In genomic region chr1:227728892-227729143, GRCh38 we compare ENCODE assay signal across 9 cellular contexts. TPM values are rescaled to one million over a fixed set of nuclear protein-coding genes. Genes with fewer than 3 reads are reported as not detected.
DNase-seq lines count a peak whose midpoint lies in the region; ATAC-seq, FAIRE-seq and TF ChIP-seq lines count a peak whose summit lies in the region.
"Had no signal": no experiment of that assay in that cellular context is flagged by ENCODE, and none has a peak within 500 bp of the region (broad histone marks: within the 10 kb centered on the region; RNA-seq: fewer than 3 reads in every experiment).

No MANE protein-coding gene starts in this region.

- H3K27me3 ChIP-seq in HepG2 (ENCODE audit: control insufficient read depth in 1 of 2, insufficient read depth in 2 of 2, low read length in 2 of 2) (no peaks in the 10 kb centered on the region), transverse colon (no peaks in the 10 kb centered on the region)

- H3K36me3 ChIP-seq in HepG2 (replicated peaks in 1 of 2; ENCODE audit: control insufficient read depth in 1 of 2, insufficient read depth in 2 of 2, low read length in 2 of 2) (peaks cover 4 to 9% of the 10 kb centered on the region in 2 experiments; a peak in 1 of 5 replicates), transverse colon (no peaks in the 10 kb centered on the region)

- H3K27ac ChIP-seq in HepG2 (ENCODE audit: extremely low read length, insufficient read depth, low read length) (no peak overlapping the region), transverse colon (peak overlapping the region; percentile 59 to 79 (median 76))

- BruUV-seq in HepG2 (replicated peaks; lab: Mats Ljungman, UMichigan) = no TSS peak

- FAIRE-seq in HepG2 (lab: Jason Lieb, UNC) (no peak), GM19239 (lab: Jason Lieb, UNC) (no peak)
- FAIRE-seq: endothelial cell of umbilical vein had no signal

- 0% methylated on average over 2 of the region's 11 CpGs for WGBS in HepG2 (ENCODE audit: low lambda C conversion rate)
- WGBS in transverse colon (ENCODE audit: low coverage in 1 of 2), 2 donors = 0 to 3% methylated on average over 2 to 11 of the region's 11 CpGs

- peak overlapping the region; percentile 56 for H3K9ac ChIP-seq in HepG2 (ENCODE audit: insufficient read depth, low read depth, low read length)

- H3K4me2 ChIP-seq in HepG2 (ENCODE audit: low read depth, low read length) = peak overlapping the region; percentile 97

- peaks cover 3% of the 10 kb centered on the region for H3K79me2 ChIP-seq in HepG2 (ENCODE audit: insufficient read depth, low read length)

- H3K9me3 ChIP-seq in HepG2 (ENCODE audit: low read length) (no peaks in the 10 kb centered on the region), transverse colon (no peaks in the 10 kb centered on the region)

- in situ Hi-C loops in astrocyte of the cerebellum (cut with HindIII; ENCODE audit: low sequenced_read_pairs) (no loop called here), HepG2 (cut with HindIII; ENCODE audit: extremely low pct_ligation_motif_present, low pct_unique_long_range_greater_than_20kb) (no loop called here), transverse colon (cut with MboI; ENCODE audit: low pct_ligation_motif_present in 1 of 4, low pct_unique_long_range_greater_than_20kb in 1 of 4, low sequenced_read_pairs in 3 of 4) (no loop called here)

- TF ChIP-seq EP300 in HepG2 (IDR thresholded peaks at IDR 0.05; ENCODE audit: low read depth in 2 of 2, low read length in 2 of 2) (no peak), HepG2 (CRISPR knock-in tag; IDR thresholded peaks at IDR 0.05; ENCODE audit: borderline replicate concordance) (no peak), transverse colon (IDR thresholded peaks at IDR 0.05; ENCODE audit: low read depth) (no peak)

- no peak for TF ChIP-seq RAD21 in HepG2 (CRISPR knock-in tag; IDR thresholded peaks at IDR 0.05)

- DNase-seq in stimulated activated naive CD4-positive, alpha-beta T cell treated with Interleukin-2 at 50 U/mL for 16 hours (lab: John Stamatoyannopoulos, UW) = peak; percentile 27
- no peak for DNase-seq in stimulated activated naive CD4-positive, alpha-beta T cell (lab: John Stamatoyannopoulos, UW)
- DNase-seq in astrocyte of the cerebellum (ENCODE audit: low read depth) (no peak), HepG2 (ENCODE audit: low spot score) (no peak), transverse colon (no peak), GOT3 (lab: John Stamatoyannopoulos, UW) (no peak), GM19239 (ENCODE audit: insufficient read length, low spot score) (no peak)

- ATAC-seq in HepG2 (peak; percentile 9), HG03159 (IDR thresholded peaks at IDR 0.05; ENCODE audit: unreplicated experiment) (no peak)

- CTCF ChIA-PET in HepG2 (lab: Yijun Ruan, JAX; ENCODE audit: low intra/inter-chr PET ratio, low total read pairs) = no interaction called here

- H2AFZ ChIP-seq in HepG2 (ENCODE audit: low read length) = no peak overlapping the region

- intact Hi-C loops in HepG2 (cut with micrococcal nuclease; ENCODE audit: unreplicated experiment) (loop anchor here (1.0 kb wide), 1 partner anchor 166 kb away; the partner anchor contains the start of gene ZNF678), transverse colon (cut with DNase I; ENCODE audit: low total_unique reads) (loop anchor here (5.0 kb wide), 1 partner anchor 58 kb away; no protein-coding TSS in a partner anchor)

- TF ChIP-seq CTCF in astrocyte of the cerebellum (IDR thresholded peaks at IDR 0.05; ENCODE audit: low read depth, low read length, missing control alignments) (no peak), HepG2 (CRISPR knock-in tag; IDR thresholded peaks at IDR 0.05) (no peak), transverse colon (IDR thresholded peaks at IDR 0.05) (no peak)

- peaks cover 45% of the 10 kb centered on the region for H3K4me1 ChIP-seq in HepG2 (ENCODE audit: insufficient read depth, low read length)
- H3K4me1 ChIP-seq in transverse colon = peaks cover 13 to 24% (median 20%) of the 10 kb centered on the region in 4 donors

- H3K4me3 ChIP-seq in astrocyte of the cerebellum (ENCODE audit: low read depth, low read length) = peak overlapping the region; percentile 49
- H3K4me3 ChIP-seq in HepG2 (replicated peaks in 1 of 3; ENCODE audit: insufficient read depth in 1 of 3, low read depth in 2 of 3, low read length in 3 of 3) = peak overlapping the region; percentile 52 to 80 (median 77)
- H3K4me3 ChIP-seq in transverse colon = peak overlapping the region; percentile 56 to 61 (median 58)

- POLR2A ChIA-PET in HepG2 (lab: Yijun Ruan, JAX) = no interaction called here

- peaks cover 9% of the 10 kb centered on the region; the same call in 1 of the 2 replicates for H4K20me1 ChIP-seq in HepG2 (ENCODE audit: insufficient read depth, low read length)

- TF ChIP-seq POLR2A in HepG2 (IDR thresholded peaks at IDR 0.05; ENCODE audit: insufficient read depth in 1 of 2, low read depth in 2 of 2, low read length in 2 of 2) (no peak), transverse colon (IDR thresholded peaks at IDR 0.05) (no peak)

TF ChIP-seq in HepG2, 621 proteins besides CTCF, POLR2A, EP300 and RAD21 (continues in another document):
- TF ChIP-seq MAX (IDR thresholded peaks at IDR 0.05) (0 out of 2 replicates have a peak, but pooled peaks have one; percentile 1), TAF15 (IDR thresholded peaks at IDR 0.05; ENCODE audit: low read depth, low read length, poor library complexity, severe bottlenecking) (peak; percentile 72), CSRNP2 (CRISPR knock-in tag; conservative IDR thresholded peaks at IDR 0.05; ENCODE audit: low read depth) (no peak)

RNA-seq across cellular contexts. Expression of gene JMJD4, which starts 6.3 kb away (rescaled TPM):
- 23.0 and 29.0 TPM in 2 replicates for total RNA-seq in HepG2 (2016; rRNA removed; fragmentation: Illumina TruSeq; extraction: Trizol)
- total RNA-seq in HepG2 (2016; cell fraction: cytosol; rRNA removed; fragmentation: Illumina TruSeq; extraction: Trizol; ENCODE audit: low read depth) = 10.5 and 13.6 TPM in 2 replicates
- 21.9 and 31.1 TPM in 2 replicates for total RNA-seq in HepG2 (2016; cell fraction: insoluble cytoplasmic fraction; rRNA removed; fragmentation: Illumina TruSeq; extraction: Trizol)
- total RNA-seq in HepG2 (2016; cell fraction: membrane; rRNA removed; fragmentation: Illumina TruSeq; extraction: Trizol) = 18.8 and 21.7 TPM in 2 replicates
- total RNA-seq in HepG2 (2016; cell fraction: nucleus; rRNA removed; fragmentation: Illumina TruSeq; extraction: Trizol) = 21.3 and 26.3 TPM in 2 replicates
- polyA plus RNA-seq in HepG2 (2011; rRNA removed) = 10.2 and 17.3 TPM in 2 replicates
- 10.6 and 14.3 TPM in 2 replicates for polyA plus RNA-seq in HepG2 (2011; cell fraction: cytosol; rRNA removed)
- 44.8 and 46.2 TPM in 2 replicates for polyA plus RNA-seq in HepG2 (2011; cell fraction: nucleus; rRNA removed)
- polyA plus RNA-seq in HepG2 (2012) = 9.4 and 10.9 TPM in 2 replicates
- polyA plus RNA-seq in HepG2 (2016; cell fraction: cytosol; fragmentation: Illumina TruSeq; extraction: Trizol; ENCODE audit: low read depth) = 7.9 and 10.7 TPM in 2 replicates
- polyA plus RNA-seq in HepG2 (2016; cell fraction: insoluble cytoplasmic fraction; fragmentation: Illumina TruSeq; extraction: Trizol; ENCODE audit: low read depth) = 18.0 and 18.7 TPM in 2 replicates
- 11.6 and 12.6 TPM in 2 replicates for polyA plus RNA-seq in HepG2 (2016; cell fraction: membrane; fragmentation: Illumina TruSeq; extraction: Trizol; ENCODE audit: low read depth)
- 23.9 and 25.0 TPM in 2 replicates for polyA plus RNA-seq in HepG2 (2016; cell fraction: nucleus; fragmentation: Illumina TruSeq; extraction: Trizol; ENCODE audit: insufficient read depth, low read depth)
- polyA minus RNA-seq in HepG2 (2011; rRNA and poly(A)+ RNA removed; ENCODE audit: low replicate concordance) = 88.6 and 93.9 TPM in 2 replicates
- polyA minus RNA-seq in HepG2 (2011; cell fraction: cytosol; rRNA and poly(A)+ RNA removed) = 9.8 and 14.0 TPM in 2 replicates
- polyA minus RNA-seq in HepG2 (2011; cell fraction: nucleus; rRNA and poly(A)+ RNA removed) = 62.1 and 65.3 TPM in 2 replicates
- 10 to 100 TPM in 3 of 4 donors, 1 to 10 TPM in 1; 6.8 to 52.7 (median 19.8) TPM for total RNA-seq in transverse colon

RNA-seq across cellular contexts. Expression of gene SNAP47, which starts 6.4 kb away (rescaled TPM):
- total RNA-seq in HepG2 (2016; rRNA removed; fragmentation: Illumina TruSeq; extraction: Trizol) = 25.1 and 25.8 TPM in 2 replicates
- 10.1 and 13.3 TPM in 2 replicates for total RNA-seq in HepG2 (2016; cell fraction: cytosol; rRNA removed; fragmentation: Illumina TruSeq; extraction: Trizol; ENCODE audit: low read depth)
- total RNA-seq in HepG2 (2016; cell fraction: insoluble cytoplasmic fraction; rRNA removed; fragmentation: Illumina TruSeq; extraction: Trizol) = 25.5 and 25.8 TPM in 2 replicates
- total RNA-seq in HepG2 (2016; cell fraction: membrane; rRNA removed; fragmentation: Illumina TruSeq; extraction: Trizol) = 17.9 and 18.3 TPM in 2 replicates
- total RNA-seq in HepG2 (2016; cell fraction: nucleus; rRNA removed; fragmentation: Illumina TruSeq; extraction: Trizol) = 20.5 and 21.5 TPM in 2 replicates
- 13.6 and 14.1 TPM in 2 replicates for polyA plus RNA-seq in HepG2 (2011; rRNA removed)
- 16.8 and 19.5 TPM in 2 replicates for polyA plus RNA-seq in HepG2 (2011; cell fraction: cytosol; rRNA removed)
- polyA plus RNA-seq in HepG2 (2011; cell fraction: nucleus; rRNA removed) = 19.8 and 20.7 TPM in 2 replicates
- 12.1 and 15.6 TPM in 2 replicates for polyA plus RNA-seq in HepG2 (2012)
- polyA plus RNA-seq in HepG2 (2016; cell fraction: cytosol; fragmentation: Illumina TruSeq; extraction: Trizol; ENCODE audit: low read depth) = 4.7 and 6.2 TPM in 2 replicates
- polyA plus RNA-seq in HepG2 (2016; cell fraction: insoluble cytoplasmic fraction; fragmentation: Illumina TruSeq; extraction: Trizol; ENCODE audit: low read depth) = 19.4 and 24.0 TPM in 2 replicates
- 10.9 and 11.7 TPM in 2 replicates for polyA plus RNA-seq in HepG2 (2016; cell fraction: membrane; fragmentation: Illumina TruSeq; extraction: Trizol; ENCODE audit: low read depth)
- 19.3 and 22.0 TPM in 2 replicates for polyA plus RNA-seq in HepG2 (2016; cell fraction: nucleus; fragmentation: Illumina TruSeq; extraction: Trizol; ENCODE audit: insufficient read depth, low read depth)
- 16.8 and 27.2 TPM in 2 replicates for polyA minus RNA-seq in HepG2 (2011; rRNA and poly(A)+ RNA removed; ENCODE audit: low replicate concordance)
- 8.8 and 9.6 TPM in 2 replicates for polyA minus RNA-seq in HepG2 (2011; cell fraction: cytosol; rRNA and poly(A)+ RNA removed)
- polyA minus RNA-seq in HepG2 (2011; cell fraction: nucleus; rRNA and poly(A)+ RNA removed) = 30.3 and 36.4 TPM in 2 replicates
- total RNA-seq in transverse colon = 10 to 100 TPM; 24.1 to 49.0 (median 38.4) TPM
